ENCODE assay signal across 10 cellular contexts in genomic region chr11:61830318-61831105, GRCh38. TPM values are rescaled to one million over a fixed set of nuclear protein-coding genes. Genes with fewer than 3 reads are reported as not detected.
DNase-seq lines count a peak whose midpoint lies in the region; ATAC-seq, FAIRE-seq and TF ChIP-seq lines count a peak whose summit lies in the region.
"Had no signal": no experiment of that assay in that cellular context is flagged by ENCODE, and none has a peak within 500 bp of the region (broad histone marks: within the 10 kb centered on the region; RNA-seq: fewer than 3 reads in every experiment).

No MANE protein-coding gene starts in this region.

- no peak overlapping the region for H3K27ac Mint-ChIP-seq in activated naive CD4-positive, alpha-beta T cell treated with anti-CD3 and anti-CD28 coated beads, Interleukin-2, amount 50 U/mL, for 24 hours
- H3K27ac Mint-ChIP-seq in activated T-helper 17 cell treated with anti-CD3 and anti-CD28 coated beads, Interleukin-2, amount 50 U/mL, for 72 hours = no peak overlapping the region
- H3K27ac Mint-ChIP-seq in type B pancreatic cell = no peak overlapping the region
- no peak overlapping the region for H3K27ac Mint-ChIP-seq in activated naive CD4-positive, alpha-beta T cell treated with anti-CD3 and anti-CD28 coated beads, Interleukin-2, amount 50 U/mL, for 72 hours

- FAIRE-seq in keratinocyte (lab: Jason Lieb, UNC) = no peak

- H3K36me3 Mint-ChIP-seq in activated naive CD4-positive, alpha-beta T cell treated with anti-CD3 and anti-CD28 coated beads, Interleukin-2, amount 50 U/mL, for 24 hours = no peaks in the 10 kb centered on the region
- no peaks in the 10 kb centered on the region for H3K36me3 Mint-ChIP-seq in activated T-helper 17 cell treated with anti-CD3 and anti-CD28 coated beads, Interleukin-2, amount 50 U/mL, for 72 hours (ENCODE audit: low read depth)
- peaks cover 8% of the 10 kb centered on the region for H3K36me3 Mint-ChIP-seq in type B pancreatic cell
- peaks cover 9 to 10% of the 10 kb centered on the region in 2 donors for H3K36me3 Mint-ChIP-seq in activated naive CD4-positive, alpha-beta T cell treated with anti-CD3 and anti-CD28 coated beads, Interleukin-2, amount 50 U/mL, for 72 hours

- H3K9me1 ChIP-seq in keratinocyte (ENCODE audit: control insufficient read depth, extremely low read depth, insufficient read depth, low read length) = no peaks in the 10 kb centered on the region

- no peak overlapping the region for H3K9ac ChIP-seq in keratinocyte (ENCODE audit: control insufficient read depth, extremely low read depth, insufficient read depth, low read length)

- no peaks in the 10 kb centered on the region for H3K9me3 ChIP-seq in keratinocyte (ENCODE audit: control insufficient read depth, low read depth, low read length)

- peaks cover 19% of the 10 kb centered on the region for H3K27me3 Mint-ChIP-seq in activated naive CD4-positive, alpha-beta T cell treated with anti-CD3 and anti-CD28 coated beads, Interleukin-2, amount 50 U/mL, for 24 hours
- no peaks in the 10 kb centered on the region for H3K27me3 Mint-ChIP-seq in activated T-helper 17 cell treated with anti-CD3 and anti-CD28 coated beads, Interleukin-2, amount 50 U/mL, for 72 hours
- no peaks in the 10 kb centered on the region for H3K27me3 Mint-ChIP-seq in type B pancreatic cell

- peaks cover 25% of the 10 kb centered on the region for H3K4me1 Mint-ChIP-seq in activated naive CD4-positive, alpha-beta T cell treated with anti-CD3 and anti-CD28 coated beads, Interleukin-2, amount 50 U/mL, for 24 hours
- H3K4me1 Mint-ChIP-seq in activated T-helper 17 cell treated with anti-CD3 and anti-CD28 coated beads, Interleukin-2, amount 50 U/mL, for 72 hours = peaks cover 19% of the 10 kb centered on the region
- peaks cover 50% of the 10 kb centered on the region for H3K4me1 Mint-ChIP-seq in type B pancreatic cell (ENCODE audit: unreplicated experiment)

- peaks cover 32% of the 10 kb centered on the region for H3K4me1 ChIP-seq in keratinocyte (ENCODE audit: control insufficient read depth, extremely low read depth, insufficient read depth, low read length)

- dilution Hi-C loops in keratinocyte (cut with MboI; ENCODE audit: extremely low pct_ligation_motif_present, low sequenced_read_pairs) = no loop called here

- H3K9me3 Mint-ChIP-seq in activated naive CD4-positive, alpha-beta T cell treated with anti-CD3 and anti-CD28 coated beads, Interleukin-2, amount 50 U/mL, for 24 hours = no peaks in the 10 kb centered on the region
- H3K9me3 Mint-ChIP-seq in activated T-helper 17 cell treated with anti-CD3 and anti-CD28 coated beads, Interleukin-2, amount 50 U/mL, for 72 hours = no peaks in the 10 kb centered on the region
- H3K9me3 Mint-ChIP-seq in type B pancreatic cell = no peaks in the 10 kb centered on the region
- peaks cover 0 to 7% of the 10 kb centered on the region in 2 donors for H3K9me3 Mint-ChIP-seq in activated naive CD4-positive, alpha-beta T cell treated with anti-CD3 and anti-CD28 coated beads, Interleukin-2, amount 50 U/mL, for 72 hours

- no peak overlapping the region for H2AFZ ChIP-seq in keratinocyte (ENCODE audit: control insufficient read depth, low read length)

- H3K27me3 ChIP-seq in keratinocyte (ENCODE audit: control insufficient read depth, extremely low read depth, insufficient read depth, low read length) = no peaks in the 10 kb centered on the region

- peak overlapping the region in 2 of 3 experiments; percentile 81 to 82 for H3K4me3 ChIP-seq in keratinocyte (ENCODE audit: control insufficient read depth in 2 of 3, extremely low read depth in 1 of 3, insufficient read depth in 2 of 3, low read depth in 1 of 3, low read length in 3 of 3)

- peak overlapping the region; percentile 8 for H3K4me3 Mint-ChIP-seq in activated naive CD4-positive, alpha-beta T cell treated with anti-CD3 and anti-CD28 coated beads, Interleukin-2, amount 50 U/mL, for 24 hours
- H3K4me3 Mint-ChIP-seq in activated T-helper 17 cell treated with anti-CD3 and anti-CD28 coated beads, Interleukin-2, amount 50 U/mL, for 72 hours = peak overlapping the region; percentile 77
- H3K4me3 Mint-ChIP-seq in type B pancreatic cell = peak overlapping the region; percentile 94

- H3K27ac ChIP-seq in keratinocyte (ENCODE audit: control insufficient read depth, insufficient read depth, low read length) = no peak overlapping the region

- ATAC-seq in activated T-helper 17 cell treated with anti-CD3 and anti-CD28 coated beads, Interleukin-2, amount 50 U/mL, for 72 hours (replicated peaks) = no peak
- no peak for ATAC-seq in activated naive CD4-positive, alpha-beta T cell treated with anti-CD3 and anti-CD28 coated beads, Interleukin-2, amount 50 U/mL, for 72 hours

- DNase-seq in activated naive CD4-positive, alpha-beta T cell treated with anti-CD3 and anti-CD28 coated beads, Interleukin-2, amount 50 U/mL, for 16 hours = no peak
- DNase-seq in keratinocyte (ENCODE audit: low read depth, low spot score) (no peak), type B pancreatic cell (ENCODE audit: extremely low spot score, unreplicated experiment) (no peak), NCI-H345 treated with DMSO at 0.1 percent for 48 hours (lab: John Stamatoyannopoulos, UW; ENCODE audit: unreplicated experiment) (no peak)
- DNase-seq in activated CD8-positive, alpha-beta memory T cell treated with anti-CD3 and anti-CD28 coated beads for 24 hours = no peak
- DNase-seq in activated naive CD4-positive, alpha-beta T cell treated with anti-CD3 and anti-CD28 coated beads, Interleukin-2, amount 50 U/mL, for 72 hours (ENCODE audit: low spot score in 2 of 2) = no peak
- DNase-seq: NCI-H524 treated with DMSO at 0.1 percent for 48 hours, occipital lobe had no signal

- H3K4me2 ChIP-seq in keratinocyte (ENCODE audit: control insufficient read depth, extremely low read depth, insufficient read depth, low read depth, low read length) = peak overlapping the region; percentile 76

- peaks cover 61% of the 10 kb centered on the region for H3K79me2 ChIP-seq in keratinocyte (ENCODE audit: control insufficient read depth, insufficient read depth, low read length)

- H3K36me3 ChIP-seq in keratinocyte (ENCODE audit: control insufficient read depth in 2 of 2, extremely low read depth in 1 of 2, insufficient read depth in 2 of 2, low read length in 2 of 2) = peaks cover 3 to 9% of the 10 kb centered on the region in 2 experiments

- H4K20me1 ChIP-seq in keratinocyte (ENCODE audit: control insufficient read depth, extremely low read depth, insufficient read depth, low read length) = peaks cover 5% of the 10 kb centered on the region

- no peak for TF ChIP-seq CTCF in keratinocyte (optimal IDR thresholded peaks at IDR 0.05 in 1 of 3, IDR thresholded peaks at IDR 0.05 in 1 of 3, conservative IDR thresholded peaks at IDR 0.05 in 1 of 3; ENCODE audit: extremely low read depth in 1 of 3, insufficient read depth in 2 of 3, low read length in 3 of 3)
- TF ChIP-seq CTCF in type B pancreatic cell (conservative IDR thresholded peaks at IDR 0.05) = no peak

RNA-seq across cellular contexts. Expression of gene FADS2, which starts 2.4 kb away (rescaled TPM):
- 10 to 100 TPM in 1 of 2 donors, 1 to 10 TPM in 1; 9.4 to 58.3 TPM for total RNA-seq in activated T-helper 17 cell treated with anti-CD3 and anti-CD28 coated beads, Interleukin-2, amount 50 U/mL, for 72 hours
- polyA plus RNA-seq in keratinocyte = 175 to 319 TPM (median 196 TPM) in 3 replicates
- polyA plus RNA-seq in keratinocyte (2011; ENCODE audit: low read depth) = 1.8 TPM
- 110 and 129 TPM in 2 replicates for polyA plus RNA-seq in keratinocyte (2011; cell fraction: cytosol; rRNA removed)
- 233 and 240 TPM in 2 replicates for polyA plus RNA-seq in keratinocyte (2011; cell fraction: nucleus; rRNA removed)
- 5.2 and 239 TPM in 2 replicates for polyA plus RNA-seq in keratinocyte (2012; ENCODE audit: low replicate concordance)
- 429 to 676 TPM (median 455 TPM) in 3 replicates for polyA minus RNA-seq in keratinocyte
- 153 TPM for polyA minus RNA-seq in keratinocyte (2011; cell fraction: cytosol; rRNA and poly(A)+ RNA removed)
- 130 and 142 TPM in 2 replicates for polyA minus RNA-seq in keratinocyte (2011; cell fraction: nucleus; rRNA and poly(A)+ RNA removed)
- 127 and 205 TPM in 2 replicates for total RNA-seq in type B pancreatic cell (ENCODE audit: low replicate concordance)
- 10 to 100 TPM; 42.6 to 55.1 TPM for total RNA-seq in activated naive CD4-positive, alpha-beta T cell treated with anti-CD3 and anti-CD28 coated beads, Interleukin-2, amount 50 U/mL, for 72 hours

RNA-seq across cellular contexts. Expression of gene FADS1, which starts 13.7 kb away (rescaled TPM):
- total RNA-seq in activated T-helper 17 cell treated with anti-CD3 and anti-CD28 coated beads, Interleukin-2, amount 50 U/mL, for 72 hours = 10 to 100 TPM in 1 of 2 donors, 1 to 10 TPM in 1; 5.6 to 22.9 TPM
- polyA plus RNA-seq in keratinocyte = 19.0 to 34.0 TPM (median 32.0 TPM) in 3 replicates
- polyA plus RNA-seq in keratinocyte (2011; ENCODE audit: low read depth) = 1.1 TPM
- polyA plus RNA-seq in keratinocyte (2011; cell fraction: cytosol; rRNA removed) = 12.4 and 14.9 TPM in 2 replicates
- polyA plus RNA-seq in keratinocyte (2011; cell fraction: nucleus; rRNA removed) = 13.5 and 15.2 TPM in 2 replicates
- 1.1 and 21.8 TPM in 2 replicates for polyA plus RNA-seq in keratinocyte (2012; ENCODE audit: low replicate concordance)
- polyA minus RNA-seq in keratinocyte = 25.3 to 40.2 TPM (median 32.8 TPM) in 3 replicates
- polyA minus RNA-seq in keratinocyte (2011; cell fraction: cytosol; rRNA and poly(A)+ RNA removed) = 24.4 TPM
- 14.0 and 19.5 TPM in 2 replicates for polyA minus RNA-seq in keratinocyte (2011; cell fraction: nucleus; rRNA and poly(A)+ RNA removed)
- 34.2 and 90.0 TPM in 2 replicates for total RNA-seq in type B pancreatic cell (ENCODE audit: low replicate concordance)
- total RNA-seq in activated naive CD4-positive, alpha-beta T cell treated with anti-CD3 and anti-CD28 coated beads, Interleukin-2, amount 50 U/mL, for 72 hours = 10 to 100 TPM; 16.1 to 28.9 TPM

RNA-seq across cellular contexts. Expression of gene FEN1, which starts 37.8 kb away (rescaled TPM):
- total RNA-seq in activated T-helper 17 cell treated with anti-CD3 and anti-CD28 coated beads, Interleukin-2, amount 50 U/mL, for 72 hours = 100 to 1,000 TPM in 1 of 2 donors, 10 to 100 TPM in 1; 72.6 to 133 TPM
- polyA plus RNA-seq in keratinocyte = 10.0 to 26.7 TPM (median 25.8 TPM) in 3 replicates
- 7.0 TPM for polyA plus RNA-seq in keratinocyte (2011; ENCODE audit: low read depth)
- polyA plus RNA-seq in keratinocyte (2011; cell fraction: cytosol; rRNA removed) = 8.0 and 9.4 TPM in 2 replicates
- 10.1 and 10.5 TPM in 2 replicates for polyA plus RNA-seq in keratinocyte (2011; cell fraction: nucleus; rRNA removed)
- polyA plus RNA-seq in keratinocyte (2012; ENCODE audit: low replicate concordance) = 5.0 and 29.4 TPM in 2 replicates
- polyA minus RNA-seq in keratinocyte = 10.8 to 24.8 TPM (median 19.8 TPM) in 3 replicates
- polyA minus RNA-seq in keratinocyte (2011; cell fraction: cytosol; rRNA and poly(A)+ RNA removed) = 8.6 TPM
- polyA minus RNA-seq in keratinocyte (2011; cell fraction: nucleus; rRNA and poly(A)+ RNA removed) = 8.4 and 9.7 TPM in 2 replicates
- 27.7 and 44.6 TPM in 2 replicates for total RNA-seq in type B pancreatic cell (ENCODE audit: low replicate concordance)
- 100 to 1,000 TPM in 1 of 2 donors, 10 to 100 TPM in 1; 80.5 to 104 TPM for total RNA-seq in activated naive CD4-positive, alpha-beta T cell treated with anti-CD3 and anti-CD28 coated beads, Interleukin-2, amount 50 U/mL, for 72 hours

RNA-seq across cellular contexts. Expression of gene TMEM258, which starts 38.1 kb away (rescaled TPM):
- 100 to 1,000 TPM; 135 to 156 TPM for total RNA-seq in activated T-helper 17 cell treated with anti-CD3 and anti-CD28 coated beads, Interleukin-2, amount 50 U/mL, for 72 hours
- polyA plus RNA-seq in keratinocyte = 188 to 324 TPM (median 249 TPM) in 3 replicates
- polyA plus RNA-seq in keratinocyte (2011; ENCODE audit: low read depth) = 8.9 TPM
- 175 and 222 TPM in 2 replicates for polyA plus RNA-seq in keratinocyte (2011; cell fraction: cytosol; rRNA removed)
- polyA plus RNA-seq in keratinocyte (2011; cell fraction: nucleus; rRNA removed) = 55.4 and 64.3 TPM in 2 replicates
- 256 and 286 TPM in 2 replicates for polyA plus RNA-seq in keratinocyte (2012; ENCODE audit: low replicate concordance)
- 95.2 to 174 TPM (median 118 TPM) in 3 replicates for polyA minus RNA-seq in keratinocyte
- polyA minus RNA-seq in keratinocyte (2011; cell fraction: cytosol; rRNA and poly(A)+ RNA removed) = 161 TPM
- polyA minus RNA-seq in keratinocyte (2011; cell fraction: nucleus; rRNA and poly(A)+ RNA removed) = 21.3 and 21.8 TPM in 2 replicates
- 158 and 162 TPM in 2 replicates for total RNA-seq in type B pancreatic cell (ENCODE audit: low replicate concordance)
- total RNA-seq in activated naive CD4-positive, alpha-beta T cell treated with anti-CD3 and anti-CD28 coated beads, Interleukin-2, amount 50 U/mL, for 72 hours = 100 to 1,000 TPM; 145 to 153 TPM

Comparison
In these comparisons a context has a peak if more than half of its experiments do, and no peak if none do; other contexts are left out.
1. H3K4me3 Mint-ChIP-seq: peak in every context shown above with its lines; median percentile 94 in type B pancreatic cell; 77 in activated T-helper 17 cell treated with anti-CD3 and anti-CD28 coated beads, Interleukin-2, amount 50 U/mL, for 72 hours; 8 in activated naive CD4-positive, alpha-beta T cell treated with anti-CD3 and anti-CD28 coated beads, Interleukin-2, amount 50 U/mL, for 24 hours.